1 cellular context compared by ENCODE assay signal in the genomic region with DNA sequence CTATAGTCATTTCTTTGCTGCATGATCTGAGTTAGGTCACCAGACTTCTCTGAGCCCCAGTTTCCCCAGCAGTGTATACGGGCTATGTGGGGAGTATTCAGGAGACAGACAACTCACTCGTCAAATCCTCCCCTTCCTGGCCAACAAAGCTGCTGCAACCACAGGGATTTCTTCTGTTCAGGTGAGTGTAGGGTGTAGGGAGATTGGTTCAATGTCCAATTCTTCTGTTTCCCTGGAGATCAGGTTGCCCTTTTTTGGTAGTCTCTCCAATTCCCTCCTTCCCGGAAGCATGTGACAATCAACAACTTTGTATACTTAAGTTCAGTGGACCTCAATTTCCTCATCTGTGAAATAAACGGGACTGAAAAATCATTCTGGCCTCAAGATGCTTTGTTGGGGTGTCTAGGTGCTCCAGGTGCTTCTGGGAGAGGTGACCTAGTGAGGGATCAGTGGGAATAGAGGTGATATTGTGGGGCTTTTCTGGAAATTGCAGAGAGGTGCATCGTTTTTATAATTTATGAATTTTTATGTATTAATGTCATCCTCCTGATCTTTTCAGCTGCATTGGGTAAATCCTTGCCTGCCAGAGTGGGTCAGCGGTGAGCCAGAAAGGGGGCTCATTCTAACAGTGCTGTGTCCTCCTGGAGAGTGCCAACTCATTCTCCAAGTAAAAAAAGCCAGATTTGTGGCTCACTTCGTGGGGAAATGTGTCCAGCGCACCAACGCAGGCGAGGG.
TF ChIP-seq lines count a peak whose summit lies in the region.

No MANE protein-coding gene starts in this region.

TF ChIP-seq in IMR-90, 13 proteins besides CTCF, POLR2A, EP300 and RAD21 (continued from another document):
- TF ChIP-seq NFE2L2 (IDR thresholded peaks at IDR 0.05; ENCODE audit: low read depth, low read length) = peak; percentile 91
